ENCODE assay signal across 1 cellular context in genomic region chr3:39383190-39383912, GRCh38.
TF ChIP-seq lines count a peak whose summit lies in the region.

TSS of gene SLC25A38 (plus strand) at chr3:39383370. CDS start at chr3:39383725, 355 bp downstream.

TF ChIP-seq in WTC11, 78 proteins besides CTCF, POLR2A, EP300 and RAD21 (continued from another document):
- peak; percentile 18; the same call in 1 of the 2 replicates for TF ChIP-seq HMGXB4 (CRISPR knock-in tag; IDR thresholded peaks at IDR 0.05)
- TF ChIP-seq NFE2L1 (CRISPR knock-in tag; IDR thresholded peaks at IDR 0.05): 0 out of 2 replicates have a peak, but pooled peaks have one; percentile 20
- TF ChIP-seq ZNF423 (CRISPR knock-in tag; IDR thresholded peaks at IDR 0.05): no peak
- TF ChIP-seq ZNF232 (CRISPR knock-in tag; IDR thresholded peaks at IDR 0.05): no peak
- TF ChIP-seq SP1 (CRISPR knock-in tag; conservative IDR thresholded peaks at IDR 0.05): peak; percentile 47; the same call in 1 of the 2 replicates
- TF ChIP-seq PRRX2 (CRISPR knock-in tag; IDR thresholded peaks at IDR 0.05): 0 out of 2 replicates have a peak, but pooled peaks have one; percentile 30
- no peak for TF ChIP-seq SMAD4 (CRISPR knock-in tag; IDR thresholded peaks at IDR 0.05)
- TF ChIP-seq JUN (CRISPR knock-in tag; IDR thresholded peaks at IDR 0.05): no peak
